14 cellular contexts compared by ENCODE assay signal in genomic region chr2:150280255-150280654, GRCh38.
DNase-seq lines count a peak whose midpoint lies in the region; ATAC-seq, FAIRE-seq and TF ChIP-seq lines count a peak whose summit lies in the region.
"Had no signal": no experiment of that assay in that cellular context is flagged by ENCODE, and none has a peak within 500 bp of the region (broad histone marks: within the 10 kb centered on the region; RNA-seq: fewer than 3 reads in every experiment).

No MANE protein-coding gene starts in this region.

- TF ChIP-seq POLR2A in gastrocnemius medialis (IDR thresholded peaks at IDR 0.05) = no peak

- H3K9me3 ChIP-seq in ascending aorta (peaks cover 0 to 4% of the 10 kb centered on the region in 2 donors), gastrocnemius medialis (no peaks in the 10 kb centered on the region), small intestine (ENCODE audit: control insufficient read depth, low read depth) (peaks cover 2% of the 10 kb centered on the region)

- H3K36me3 ChIP-seq in ascending aorta (no peaks in the 10 kb centered on the region), gastrocnemius medialis (no peaks in the 10 kb centered on the region), small intestine (ENCODE audit: control insufficient read depth in 2 of 2, insufficient read depth in 2 of 2, low read length in 2 of 2) (no peaks in the 10 kb centered on the region)
- H3K36me3 ChIP-seq: spleen had no signal

- TF ChIP-seq CTCF in ascending aorta (IDR thresholded peaks at IDR 0.05) (no peak), gastrocnemius medialis (IDR thresholded peaks at IDR 0.05 in 4 of 5, conservative IDR thresholded peaks at IDR 0.05 in 1 of 5) (no peak)

- WGBS in small intestine, 3 donors = 36 to 57% (median 39%) methylated on average over 1 of the region's 1 CpG

- H3K27ac ChIP-seq in ascending aorta (peak overlapping the region; percentile 38 to 68), gastrocnemius medialis (peak overlapping the region in 2 of 4 donors; percentile 27 to 38), small intestine (ENCODE audit: low read depth in 1 of 2, low read length in 1 of 2) (no peak overlapping the region)

- POLR2A ChIA-PET in HEK293T (lab: Yijun Ruan, JAX) = no interaction called here

- no peak for FAIRE-seq in small intestine (lab: Jason Lieb, UNC)
- FAIRE-seq: GM19239 had no signal

- H3K27me3 ChIP-seq in ascending aorta (no peaks in the 10 kb centered on the region), gastrocnemius medialis (no peaks in the 10 kb centered on the region), small intestine (ENCODE audit: control insufficient read depth in 2 of 2, insufficient read depth in 2 of 2, low read length in 2 of 2) (no peaks in the 10 kb centered on the region)
- H3K27me3 ChIP-seq: spleen had no signal

- H3K4me1 ChIP-seq in ascending aorta (peaks cover 0 to 6% of the 10 kb centered on the region in 2 donors), gastrocnemius medialis (peaks cover 0 to 4% of the 10 kb centered on the region in 2 donors), small intestine (ENCODE audit: control insufficient read depth in 2 of 2, insufficient read depth in 1 of 2, low read depth in 1 of 2, low read length in 1 of 2) (no peaks in the 10 kb centered on the region)
- H3K4me1 ChIP-seq: spleen had no signal

- intact Hi-C loops in ascending aorta (cut with DNase I) = no loop called here
- intact Hi-C loops in Right ventricle myocardium superior (cut with DNase I) = no loop called here
- intact Hi-C loops in gastrocnemius medialis (cut with DNase I; ENCODE audit: low total_unique reads) = no loop called here

- DNase-seq in EL (peak; percentile 59), ascending aorta (ENCODE audit: low spot score in 2 of 2) (no peak), Right ventricle myocardium superior (no peak), gastrocnemius medialis (peak; percentile 37 to 49), HEK293T (ENCODE audit: extremely low spot score) (no peak), small intestine (no peak)
- no peak for DNase-seq in stimulated activated naive CD4-positive, alpha-beta T cell treated with Interleukin-2 at 50 U/mL for 16 hours (lab: John Stamatoyannopoulos, UW)
- DNase-seq in effector CD8-positive, alpha-beta T cell (lab: John Stamatoyannopoulos, UW) = no peak
- DNase-seq: CD4-positive, CD25-positive, alpha-beta regulatory T cell; effector memory CD4-positive, alpha-beta T cell; NCI-H2081; spleen had no signal

- CTCF ChIA-PET in HEK293T (lab: Yijun Ruan, JAX) = interaction anchor here (1.2 kb wide), 1 partner anchor 79 kb away, joined by 5 read pairs; no protein-coding TSS in a partner anchor

- in situ Hi-C loops in gastrocnemius medialis (cut with MboI; ENCODE audit: low sequenced_read_pairs in 4 of 4) = no loop called here

- H3K4me3 ChIP-seq in ascending aorta (no peak overlapping the region), gastrocnemius medialis (no peak overlapping the region), small intestine (ENCODE audit: low read depth in 1 of 2, low read length in 2 of 2) (no peak overlapping the region)
- H3K4me3 ChIP-seq: spleen had no signal

- ATAC-seq in Right ventricle myocardium superior (ENCODE audit: poor library complexity) (peak; percentile 82), gastrocnemius medialis (peak; percentile 87 to 90)
- ATAC-seq: activated naive CD4-positive, alpha-beta T cell treated with anti-CD3 and anti-CD28 coated beads, Interleukin-2, amount 50 U/mL, for 72 hours had no signal

TF ChIP-seq in HEK293T, 16 proteins besides CTCF, POLR2A, EP300 and RAD21:
- TF ChIP-seq FOXM1 (IDR thresholded peaks at IDR 0.05; ENCODE audit: borderline replicate concordance) (no peak), HDGF (IDR thresholded peaks at IDR 0.05; ENCODE audit: borderline replicate concordance) (no peak), BHLHE40 (IDR thresholded peaks at IDR 0.05; ENCODE audit: borderline replicate concordance) (no peak), ZNF384 (IDR thresholded peaks at IDR 0.05) (no peak), NFRKB (IDR thresholded peaks at IDR 0.05) (no peak), LEF1 (IDR thresholded peaks at IDR 0.05; ENCODE audit: borderline replicate concordance) (no peak), FOXA1 (IDR thresholded peaks at IDR 0.05) (no peak), ARNT (IDR thresholded peaks at IDR 0.05) (no peak), FOXK2 (IDR thresholded peaks at IDR 0.05) (no peak), PKNOX1 (IDR thresholded peaks at IDR 0.05) (no peak), SP1 (IDR thresholded peaks at IDR 0.05) (no peak), SUZ12 (IDR thresholded peaks at IDR 0.05) (no peak), ELF4 (IDR thresholded peaks at IDR 0.05) (no peak), TARDBP (IDR thresholded peaks at IDR 0.05) (no peak), L3MBTL2 (conservative IDR thresholded peaks at IDR 0.05) (no peak), CTBP1 (IDR thresholded peaks at IDR 0.05; ENCODE audit: borderline replicate concordance) (no peak)

Comparison
In these comparisons a context has a peak if more than half of its experiments do, and no peak if none do; other contexts are left out.
1. DNase-seq: peak in EL (single experiment) and gastrocnemius medialis (2 of 2); none in ascending aorta (0 of 2), Right ventricle myocardium superior (single experiment), stimulated activated naive CD4-positive, alpha-beta T cell treated with Interleukin-2 at 50 U/mL for 16 hours (single experiment), HEK293T (single experiment), small intestine (single experiment) and effector CD8-positive, alpha-beta T cell (single experiment).
2. H3K27ac ChIP-seq: peak in ascending aorta (2 of 2); none in small intestine (0 of 2).